1 cellular context compared by ENCODE assay signal in the genomic region with DNA sequence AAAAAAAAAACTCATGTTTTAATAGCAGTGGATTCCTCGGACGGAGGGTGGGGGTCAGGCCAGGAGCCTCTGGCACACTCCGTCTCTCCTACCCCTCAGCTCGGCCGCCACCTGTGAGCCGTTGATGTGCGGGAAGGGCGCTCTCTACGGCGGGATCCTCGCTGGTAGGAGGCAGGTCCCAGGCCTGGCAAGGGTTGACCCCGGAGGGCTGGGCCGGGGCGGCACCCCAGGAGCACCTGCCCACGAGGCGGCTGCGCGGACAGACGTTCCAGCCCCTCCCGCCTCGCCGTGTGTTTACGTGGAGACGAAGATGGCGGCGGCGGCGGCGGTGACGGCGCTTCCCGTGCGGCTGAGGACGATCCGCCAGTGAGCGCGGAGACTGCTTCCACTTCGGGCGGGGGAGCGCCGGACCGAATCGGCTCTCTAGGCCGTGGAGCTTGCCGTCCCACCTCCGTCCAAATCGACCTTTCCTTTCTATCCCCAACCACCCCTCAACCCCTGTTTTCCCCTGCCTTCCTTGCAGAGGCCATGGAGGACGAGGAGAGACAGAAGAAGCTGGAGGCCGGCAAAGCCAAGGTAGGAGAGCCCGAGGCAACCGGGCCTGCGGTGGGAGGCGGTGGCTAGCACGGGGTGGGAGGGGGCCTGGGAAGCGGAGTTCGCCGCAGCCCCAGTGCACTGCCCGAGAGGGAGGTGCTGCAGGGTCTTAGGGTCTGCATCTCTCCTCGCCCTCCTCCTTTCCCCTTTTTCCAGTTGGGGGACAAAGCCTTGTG.
TF ChIP-seq lines count a peak whose summit lies in the region.

A gene (plus strand): TSS at position 291 of the 770 bp plus-strand sequence. CDS start 238 bp downstream, at position 529.

TF ChIP-seq in HepG2, 621 proteins besides CTCF, POLR2A, EP300 and RAD21 (continued from another document and continues in another):
- no peak for TF ChIP-seq ZNF253 (CRISPR knock-in tag; IDR thresholded peaks at IDR 0.05; ENCODE audit: borderline replicate concordance)
- TF ChIP-seq HMG20A (CRISPR knock-in tag; IDR thresholded peaks at IDR 0.05; ENCODE audit: borderline replicate concordance): 0 out of 2 replicates have a peak, but pooled peaks have one; percentile 16
- peak; percentile 52; the same call in 1 of the 2 replicates for TF ChIP-seq PHF21A (CRISPR knock-in tag; IDR thresholded peaks at IDR 0.05)
- TF ChIP-seq TAF1 (CRISPR knock-in tag; IDR thresholded peaks at IDR 0.05): peak; percentile 97
- no peak for TF ChIP-seq HNRNPUL1 (IDR thresholded peaks at IDR 0.05; ENCODE audit: low read depth, low read length)
- no peak for TF ChIP-seq ZNF296 (CRISPR knock-in tag; conservative IDR thresholded peaks at IDR 0.05)
- no peak for TF ChIP-seq NFKBIZ (CRISPR knock-in tag; IDR thresholded peaks at IDR 0.05)
- TF ChIP-seq SIN3B (IDR thresholded peaks at IDR 0.05; ENCODE audit: low read length): no peak
- no peak for TF ChIP-seq CCAR2 (optimal IDR thresholded peaks at IDR 0.05; ENCODE audit: low read depth, low read length)
- no peak for TF ChIP-seq JUNB (CRISPR knock-in tag; IDR thresholded peaks at IDR 0.05; ENCODE audit: borderline replicate concordance)
- TF ChIP-seq ZBTB21 (CRISPR knock-in tag; IDR thresholded peaks at IDR 0.05): no peak
- TF ChIP-seq ZKSCAN8 (CRISPR knock-in tag; IDR thresholded peaks at IDR 0.05; ENCODE audit: borderline replicate concordance): no peak
- TF ChIP-seq ZNF383 (CRISPR knock-in tag; IDR thresholded peaks at IDR 0.05; ENCODE audit: borderline replicate concordance): no peak
- no peak for TF ChIP-seq NONO (IDR thresholded peaks at IDR 0.05)
- peak; percentile 70 for TF ChIP-seq NONO (CRISPR knock-in tag; conservative IDR thresholded peaks at IDR 0.05)
- no peak for TF ChIP-seq EZH2 (conservative IDR thresholded peaks at IDR 0.05; ENCODE audit: low read depth, low read length)
- TF ChIP-seq, protein P1, sequence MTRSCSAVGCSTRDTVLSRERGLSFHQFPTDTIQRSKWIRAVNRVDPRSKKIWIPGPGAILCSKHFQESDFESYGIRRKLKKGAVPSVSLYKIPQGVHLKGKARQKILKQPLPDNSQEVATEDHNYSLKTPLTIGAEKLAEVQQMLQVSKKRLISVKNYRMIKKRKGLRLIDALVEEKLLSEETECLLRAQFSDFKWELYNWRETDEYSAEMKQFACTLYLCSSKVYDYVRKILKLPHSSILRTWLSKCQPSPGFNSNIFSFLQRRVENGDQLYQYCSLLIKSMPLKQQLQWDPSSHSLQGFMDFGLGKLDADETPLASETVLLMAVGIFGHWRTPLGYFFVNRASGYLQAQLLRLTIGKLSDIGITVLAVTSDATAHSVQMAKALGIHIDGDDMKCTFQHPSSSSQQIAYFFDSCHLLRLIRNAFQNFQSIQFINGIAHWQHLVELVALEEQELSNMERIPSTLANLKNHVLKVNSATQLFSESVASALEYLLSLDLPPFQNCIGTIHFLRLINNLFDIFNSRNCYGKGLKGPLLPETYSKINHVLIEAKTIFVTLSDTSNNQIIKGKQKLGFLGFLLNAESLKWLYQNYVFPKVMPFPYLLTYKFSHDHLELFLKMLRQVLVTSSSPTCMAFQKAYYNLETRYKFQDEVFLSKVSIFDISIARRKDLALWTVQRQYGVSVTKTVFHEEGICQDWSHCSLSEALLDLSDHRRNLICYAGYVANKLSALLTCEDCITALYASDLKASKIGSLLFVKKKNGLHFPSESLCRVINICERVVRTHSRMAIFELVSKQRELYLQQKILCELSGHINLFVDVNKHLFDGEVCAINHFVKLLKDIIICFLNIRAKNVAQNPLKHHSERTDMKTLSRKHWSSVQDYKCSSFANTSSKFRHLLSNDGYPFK (CRISPR knock-in tag; IDR thresholded peaks at IDR 0.05; ENCODE audit: borderline replicate concordance): peak; percentile 89; the same call in 1 of the 2 replicates
- TF ChIP-seq SMC3 (IDR thresholded peaks at IDR 0.05; ENCODE audit: low read length): no peak
- TF ChIP-seq PCBP2 (optimal IDR thresholded peaks at IDR 0.05; ENCODE audit: low read depth, low read length, poor library complexity, severe bottlenecking): no peak
- no peak; the same call in 1 of the 2 replicates for TF ChIP-seq ZNF232 (CRISPR knock-in tag; IDR thresholded peaks at IDR 0.05; ENCODE audit: borderline replicate concordance)
- no peak for TF ChIP-seq ZNF367 (CRISPR knock-in tag; IDR thresholded peaks at IDR 0.05; ENCODE audit: borderline replicate concordance)
- TF ChIP-seq, protein P2, sequence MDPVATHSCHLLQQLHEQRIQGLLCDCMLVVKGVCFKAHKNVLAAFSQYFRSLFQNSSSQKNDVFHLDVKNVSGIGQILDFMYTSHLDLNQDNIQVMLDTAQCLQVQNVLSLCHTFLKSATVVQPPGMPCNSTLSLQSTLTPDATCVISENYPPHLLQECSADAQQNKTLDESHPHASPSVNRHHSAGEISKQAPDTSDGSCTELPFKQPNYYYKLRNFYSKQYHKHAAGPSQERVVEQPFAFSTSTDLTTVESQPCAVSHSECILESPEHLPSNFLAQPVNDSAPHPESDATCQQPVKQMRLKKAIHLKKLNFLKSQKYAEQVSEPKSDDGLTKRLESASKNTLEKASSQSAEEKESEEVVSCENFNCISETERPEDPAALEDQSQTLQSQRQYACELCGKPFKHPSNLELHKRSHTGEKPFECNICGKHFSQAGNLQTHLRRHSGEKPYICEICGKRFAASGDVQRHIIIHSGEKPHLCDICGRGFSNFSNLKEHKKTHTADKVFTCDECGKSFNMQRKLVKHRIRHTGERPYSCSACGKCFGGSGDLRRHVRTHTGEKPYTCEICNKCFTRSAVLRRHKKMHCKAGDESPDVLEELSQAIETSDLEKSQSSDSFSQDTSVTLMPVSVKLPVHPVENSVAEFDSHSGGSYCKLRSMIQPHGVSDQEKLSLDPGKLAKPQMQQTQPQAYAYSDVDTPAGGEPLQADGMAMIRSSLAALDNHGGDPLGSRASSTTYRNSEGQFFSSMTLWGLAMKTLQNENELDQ (CRISPR knock-in tag; IDR thresholded peaks at IDR 0.05; ENCODE audit: borderline replicate concordance): no peak
- no peak for TF ChIP-seq POLR2AphosphoS2 (IDR thresholded peaks at IDR 0.05; ENCODE audit: low read depth, low read length)
- TF ChIP-seq, protein P3, sequence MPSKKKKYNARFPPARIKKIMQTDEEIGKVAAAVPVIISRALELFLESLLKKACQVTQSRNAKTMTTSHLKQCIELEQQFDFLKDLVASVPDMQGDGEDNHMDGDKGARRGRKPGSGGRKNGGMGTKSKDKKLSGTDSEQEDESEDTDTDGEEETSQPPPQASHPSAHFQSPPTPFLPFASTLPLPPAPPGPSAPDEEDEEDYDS (CRISPR knock-in tag; IDR thresholded peaks at IDR 0.05): peak; percentile 92
- TF ChIP-seq, protein P4, sequence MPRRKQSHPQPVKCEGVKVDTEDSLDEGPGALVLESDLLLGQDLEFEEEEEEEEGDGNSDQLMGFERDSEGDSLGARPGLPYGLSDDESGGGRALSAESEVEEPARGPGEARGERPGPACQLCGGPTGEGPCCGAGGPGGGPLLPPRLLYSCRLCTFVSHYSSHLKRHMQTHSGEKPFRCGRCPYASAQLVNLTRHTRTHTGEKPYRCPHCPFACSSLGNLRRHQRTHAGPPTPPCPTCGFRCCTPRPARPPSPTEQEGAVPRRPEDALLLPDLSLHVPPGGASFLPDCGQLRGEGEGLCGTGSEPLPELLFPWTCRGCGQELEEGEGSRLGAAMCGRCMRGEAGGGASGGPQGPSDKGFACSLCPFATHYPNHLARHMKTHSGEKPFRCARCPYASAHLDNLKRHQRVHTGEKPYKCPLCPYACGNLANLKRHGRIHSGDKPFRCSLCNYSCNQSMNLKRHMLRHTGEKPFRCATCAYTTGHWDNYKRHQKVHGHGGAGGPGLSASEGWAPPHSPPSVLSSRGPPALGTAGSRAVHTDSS (CRISPR knock-in tag; conservative IDR thresholded peaks at IDR 0.05): no peak
- no peak for TF ChIP-seq ZNF24 (IDR thresholded peaks at IDR 0.05)
- TF ChIP-seq CHD4 (IDR thresholded peaks at IDR 0.05; ENCODE audit: borderline replicate concordance, low read length): no peak
- TF ChIP-seq ZNF121 (CRISPR knock-in tag; IDR thresholded peaks at IDR 0.05): no peak
- no peak for TF ChIP-seq RELA (CRISPR knock-in tag; IDR thresholded peaks at IDR 0.05)
- TF ChIP-seq XRCC5 (optimal IDR thresholded peaks at IDR 0.05; ENCODE audit: low read length): no peak
- no peak for TF ChIP-seq NFRKB (IDR thresholded peaks at IDR 0.05)
- TF ChIP-seq ZNF674 (CRISPR knock-in tag; IDR thresholded peaks at IDR 0.05; ENCODE audit: low read depth): no peak
- TF ChIP-seq ZBTB42 (CRISPR knock-in tag; IDR thresholded peaks at IDR 0.05): 0 out of 2 replicates have a peak, but pooled peaks have one; percentile 61
- TF ChIP-seq TOE1 (CRISPR knock-in tag; IDR thresholded peaks at IDR 0.05): no peak
- no peak for TF ChIP-seq FIP1L1 (IDR thresholded peaks at IDR 0.05; ENCODE audit: borderline replicate concordance, insufficient read depth, low read depth, low read length)
- TF ChIP-seq, protein P5, sequence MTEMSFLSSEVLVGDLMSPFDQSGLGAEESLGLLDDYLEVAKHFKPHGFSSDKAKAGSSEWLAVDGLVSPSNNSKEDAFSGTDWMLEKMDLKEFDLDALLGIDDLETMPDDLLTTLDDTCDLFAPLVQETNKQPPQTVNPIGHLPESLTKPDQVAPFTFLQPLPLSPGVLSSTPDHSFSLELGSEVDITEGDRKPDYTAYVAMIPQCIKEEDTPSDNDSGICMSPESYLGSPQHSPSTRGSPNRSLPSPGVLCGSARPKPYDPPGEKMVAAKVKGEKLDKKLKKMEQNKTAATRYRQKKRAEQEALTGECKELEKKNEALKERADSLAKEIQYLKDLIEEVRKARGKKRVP (CRISPR knock-in tag; IDR thresholded peaks at IDR 0.05): 0 out of 4 replicates have a peak, but pooled peaks of 1 of the 2 experiments have one; percentile 44
- peak; percentile 43; the same call in 1 of the 2 replicates for TF ChIP-seq BCL6 (CRISPR knock-in tag; IDR thresholded peaks at IDR 0.05)
- TF ChIP-seq SIX4 (CRISPR knock-in tag; IDR thresholded peaks at IDR 0.05): no peak
- TF ChIP-seq HOXA5 (CRISPR knock-in tag; IDR thresholded peaks at IDR 0.05): peak; percentile 69; the same call in 1 of the 2 replicates
- peak; percentile 98 for TF ChIP-seq ZNF788 (CRISPR knock-in tag; IDR thresholded peaks at IDR 0.05; ENCODE audit: borderline replicate concordance)
- TF ChIP-seq MATR3 (CRISPR knock-in tag; IDR thresholded peaks at IDR 0.05): no peak
- peak; percentile 78; the same call in 1 of the 2 replicates for TF ChIP-seq TMF1 (CRISPR knock-in tag; IDR thresholded peaks at IDR 0.05; ENCODE audit: low read depth)
- peak; percentile 62; the same call in 1 of the 2 replicates for TF ChIP-seq MIXL1 (CRISPR knock-in tag; IDR thresholded peaks at IDR 0.05)
- TF ChIP-seq NFE2 (CRISPR knock-in tag; IDR thresholded peaks at IDR 0.05): no peak
- TF ChIP-seq ZNF562 (CRISPR knock-in tag; IDR thresholded peaks at IDR 0.05; ENCODE audit: borderline replicate concordance): no peak
- peak; percentile 19 for TF ChIP-seq AGO2 (optimal IDR thresholded peaks at IDR 0.05; ENCODE audit: low read depth, low read length)
- peak; percentile 67; the same call in 1 of the 2 replicates for TF ChIP-seq EEA1 (CRISPR knock-in tag; IDR thresholded peaks at IDR 0.05; ENCODE audit: borderline replicate concordance)
- peak; percentile 65 for TF ChIP-seq ISL2 (CRISPR knock-in tag; IDR thresholded peaks at IDR 0.05)
- TF ChIP-seq ATF7 (IDR thresholded peaks at IDR 0.05): no peak
- TF ChIP-seq ATF7 (CRISPR knock-in tag; IDR thresholded peaks at IDR 0.05): peak; percentile 75; the same call in 1 of the 2 replicates
- TF ChIP-seq, protein P6, sequence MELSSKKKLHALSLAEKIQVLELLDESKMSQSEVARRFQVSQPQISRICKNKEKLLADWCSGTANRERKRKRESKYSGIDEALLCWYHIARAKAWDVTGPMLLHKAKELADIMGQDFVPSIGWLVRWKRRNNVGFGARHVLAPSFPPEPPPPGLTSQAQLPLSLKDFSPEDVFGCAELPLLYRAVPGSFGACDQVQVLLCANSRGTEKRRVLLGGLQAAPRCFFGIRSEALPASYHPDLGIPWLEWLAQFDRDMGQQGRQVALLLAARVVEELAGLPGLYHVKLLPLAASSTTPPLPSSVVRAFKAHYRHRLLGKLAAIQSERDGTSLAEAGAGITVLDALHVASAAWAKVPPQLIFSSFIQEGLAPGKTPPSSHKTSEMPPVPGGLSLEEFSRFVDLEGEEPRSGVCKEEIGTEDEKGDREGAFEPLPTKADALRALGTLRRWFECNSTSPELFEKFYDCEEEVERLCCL (CRISPR knock-in tag; IDR thresholded peaks at IDR 0.05; ENCODE audit: borderline replicate concordance): no peak
- no peak for TF ChIP-seq SUZ12 (IDR thresholded peaks at IDR 0.05; ENCODE audit: low read depth, low read length)
- TF ChIP-seq, protein P7, sequence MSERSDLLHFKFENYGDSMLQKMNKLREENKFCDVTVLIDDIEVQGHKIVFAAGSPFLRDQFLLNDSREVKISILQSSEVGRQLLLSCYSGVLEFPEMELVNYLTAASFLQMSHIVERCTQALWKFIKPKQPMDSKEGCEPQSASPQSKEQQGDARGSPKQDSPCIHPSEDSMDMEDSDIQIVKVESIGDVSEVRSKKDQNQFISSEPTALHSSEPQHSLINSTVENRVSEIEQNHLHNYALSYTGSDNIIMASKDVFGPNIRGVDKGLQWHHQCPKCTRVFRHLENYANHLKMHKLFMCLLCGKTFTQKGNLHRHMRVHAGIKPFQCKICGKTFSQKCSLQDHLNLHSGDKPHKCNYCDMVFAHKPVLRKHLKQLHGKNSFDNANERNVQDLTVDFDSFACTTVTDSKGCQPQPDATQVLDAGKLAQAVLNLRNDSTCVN (CRISPR knock-in tag; IDR thresholded peaks at IDR 0.05; ENCODE audit: borderline replicate concordance): peak; percentile 71
- TF ChIP-seq, protein P8, sequence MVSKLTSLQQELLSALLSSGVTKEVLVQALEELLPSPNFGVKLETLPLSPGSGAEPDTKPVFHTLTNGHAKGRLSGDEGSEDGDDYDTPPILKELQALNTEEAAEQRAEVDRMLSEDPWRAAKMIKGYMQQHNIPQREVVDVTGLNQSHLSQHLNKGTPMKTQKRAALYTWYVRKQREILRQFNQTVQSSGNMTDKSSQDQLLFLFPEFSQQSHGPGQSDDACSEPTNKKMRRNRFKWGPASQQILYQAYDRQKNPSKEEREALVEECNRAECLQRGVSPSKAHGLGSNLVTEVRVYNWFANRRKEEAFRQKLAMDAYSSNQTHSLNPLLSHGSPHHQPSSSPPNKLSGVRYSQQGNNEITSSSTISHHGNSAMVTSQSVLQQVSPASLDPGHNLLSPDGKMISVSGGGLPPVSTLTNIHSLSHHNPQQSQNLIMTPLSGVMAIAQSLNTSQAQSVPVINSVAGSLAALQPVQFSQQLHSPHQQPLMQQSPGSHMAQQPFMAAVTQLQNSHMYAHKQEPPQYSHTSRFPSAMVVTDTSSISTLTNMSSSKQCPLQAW (CRISPR knock-in tag; IDR thresholded peaks at IDR 0.05): peak; percentile 43; the same call in 1 of the 2 replicates
- TF ChIP-seq HNRNPK (IDR thresholded peaks at IDR 0.05; ENCODE audit: low read depth, low read length, poor library complexity, severe bottlenecking): peak; percentile 63
- TF ChIP-seq, protein P9, sequence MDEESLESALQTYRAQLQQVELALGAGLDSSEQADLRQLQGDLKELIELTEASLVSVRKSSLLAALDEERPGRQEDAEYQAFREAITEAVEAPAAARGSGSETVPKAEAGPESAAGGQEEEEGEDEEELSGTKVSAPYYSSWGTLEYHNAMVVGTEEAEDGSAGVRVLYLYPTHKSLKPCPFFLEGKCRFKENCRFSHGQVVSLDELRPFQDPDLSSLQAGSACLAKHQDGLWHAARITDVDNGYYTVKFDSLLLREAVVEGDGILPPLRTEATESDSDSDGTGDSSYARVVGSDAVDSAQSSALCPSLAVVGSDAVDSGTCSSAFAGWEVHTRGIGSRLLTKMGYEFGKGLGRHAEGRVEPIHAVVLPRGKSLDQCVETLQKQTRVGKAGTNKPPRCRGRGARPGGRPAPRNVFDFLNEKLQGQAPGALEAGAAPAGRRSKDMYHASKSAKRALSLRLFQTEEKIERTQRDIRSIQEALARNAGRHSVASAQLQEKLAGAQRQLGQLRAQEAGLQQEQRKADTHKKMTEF (CRISPR knock-in tag; IDR thresholded peaks at IDR 0.05): peak; percentile 90; the same call in 1 of the 2 replicates
